8 cellular contexts compared by ENCODE assay signal in genomic region chr2:714005-714741, GRCh38.
DNase-seq lines count a peak whose midpoint lies in the region; ATAC-seq and TF ChIP-seq lines count a peak whose summit lies in the region.

No MANE protein-coding gene starts in this region.

- H3K4me3 ChIP-seq in WERI-Rb-1 (ENCODE audit: low read depth, low read length) = no peak overlapping the region
- no peak overlapping the region for H3K4me3 ChIP-seq in parathyroid adenoma (ENCODE audit: low read depth, low read length)

- no peaks in the 10 kb centered on the region for H3K79me2 ChIP-seq in parathyroid adenoma

- no peaks in the 10 kb centered on the region for H3K27me3 ChIP-seq in WERI-Rb-1 (ENCODE audit: insufficient read depth, low read depth, severe bottlenecking)
- no peaks in the 10 kb centered on the region for H3K27me3 ChIP-seq in parathyroid adenoma (ENCODE audit: control insufficient read depth, insufficient read depth, low read length)

- no peak overlapping the region for H3K27ac ChIP-seq in WERI-Rb-1
- no peak overlapping the region for H3K27ac ChIP-seq in parathyroid adenoma

- peak; percentile 99 for ATAC-seq in GM18909 (IDR thresholded peaks at IDR 0.05; ENCODE audit: poor library complexity, unreplicated experiment)
- ATAC-seq in HG03039 (IDR thresholded peaks at IDR 0.05; ENCODE audit: unreplicated experiment) = peak; percentile 87

- H3K9ac ChIP-seq in parathyroid adenoma = no peak overlapping the region

- H3K9me3 ChIP-seq in WERI-Rb-1 (ENCODE audit: severe bottlenecking) = no peaks in the 10 kb centered on the region
- no peaks in the 10 kb centered on the region for H3K9me3 ChIP-seq in parathyroid adenoma (ENCODE audit: control insufficient read depth, low read length)

- H2AFZ ChIP-seq in parathyroid adenoma = peak overlapping the region; percentile 20

- TF ChIP-seq CTCF in WERI-Rb-1 (IDR thresholded peaks at IDR 0.05; ENCODE audit: low read depth, low read length) (peak; percentile 87), parathyroid adenoma (IDR thresholded peaks at IDR 0.05) (peak; percentile 78)

- DNase-seq in DMS 273 (lab: John Stamatoyannopoulos, UW; ENCODE audit: unreplicated experiment) = peak; percentile 80
- peak; percentile 38 for DNase-seq in NCI-H1694 (lab: John Stamatoyannopoulos, UW)
- peak; percentile 86 for DNase-seq in WERI-Rb-1
- peak; percentile 28 for DNase-seq in fibroblast of the conjunctiva (ENCODE audit: low read depth)
- no peak for DNase-seq in central memory CD4-positive, alpha-beta T cell

- no peaks in the 10 kb centered on the region for H3K36me3 ChIP-seq in WERI-Rb-1
- H3K36me3 ChIP-seq in parathyroid adenoma (ENCODE audit: control insufficient read depth, insufficient read depth, low read length) = no peaks in the 10 kb centered on the region

- H3K4me1 ChIP-seq in parathyroid adenoma = no peaks in the 10 kb centered on the region

- H3K4me2 ChIP-seq in parathyroid adenoma (ENCODE audit: low read length) = no peak overlapping the region
